ENCODE assay signal across 8 cellular contexts in genomic region chr18:12990977-12991838, GRCh38. TPM values are rescaled to one million over a fixed set of nuclear protein-coding genes. Genes with fewer than 3 reads are reported as not detected.
DNase-seq lines count a peak whose midpoint lies in the region; ATAC-seq and TF ChIP-seq lines count a peak whose summit lies in the region.

TSS of gene CEP192 (plus strand) at chr18:12991362. CDS start at chr18:12999425, 8,063 bp downstream.

- H3K27ac ChIP-seq in PC-3 (ENCODE audit: low read length), result peak within 1 kb of the TSS; percentile 82
- peak within 1 kb of the TSS; percentile 92 for H3K27ac ChIP-seq in epithelial cell of prostate

- peaks cover 36% of the 10 kb centered on the region for H4K20me1 ChIP-seq in PC-3 (ENCODE audit: low read length)

- H3K9ac ChIP-seq in PC-3 (ENCODE audit: low read length), result peak within 1 kb of the TSS; percentile 93

- H3F3A ChIP-seq in PC-3 (ENCODE audit: low read length, unreplicated experiment), result peaks cover 6% of the 10 kb centered on the region

- H3K9me3 ChIP-seq in PC-3 (ENCODE audit: low read length), result no peaks in the 10 kb centered on the region

- peak; percentile 18; the same call in 1 of the 2 replicates for TF ChIP-seq CTCF in PC-3 (conservative IDR thresholded peaks at IDR 0.05; ENCODE audit: low read depth, low read length)

- peak within 1 kb of the TSS; percentile 94 for H3K4me3 ChIP-seq in PC-3 (ENCODE audit: low read length)

- H3K27me3 ChIP-seq in PC-3 (ENCODE audit: low read length), result no peaks in the 10 kb centered on the region

- CTCF ChIA-PET in PC-3 (lab: Charles Lee), result interaction anchor here (0.5 to 0.7 kb wide), 5 partner anchors 7 to 1459 kb away, joined by 3 to 4 read pairs (median 3); no protein-coding TSS in a partner anchor

- peak within 1 kb of the TSS; percentile 87 for H3K4me2 ChIP-seq in PC-3 (ENCODE audit: low read length)

- H3K9me2 ChIP-seq in PC-3 (replicated peaks; ENCODE audit: low read length), result no peaks in the 10 kb centered on the region

- intact Hi-C loops in PC-3 (cut with micrococcal nuclease), result loop anchor here (2.0 to 5.0 kb wide), 2 partner anchors 42 to 736 kb away; partner anchors contain the start of genes FAM210A, RNMT and SEH1L

- peak within 1 kb of the TSS; percentile 82 for H2AFZ ChIP-seq in PC-3 (ENCODE audit: low read length)

- no peak for TF ChIP-seq RAD21 in Ishikawa (IDR thresholded peaks at IDR 0.05; ENCODE audit: low read depth)

- H3K36me3 ChIP-seq in PC-3 (ENCODE audit: low read depth, low read length), result peaks cover 5% of the 10 kb centered on the region; the same call in 1 of the 2 replicates

- DNase-seq in DMS153 treated with DMSO at 0.1 percent for 48 hours (lab: John Stamatoyannopoulos, UW; ENCODE audit: unreplicated experiment) (peak; percentile 84), PC-3 (peak; percentile 98), activated T-cell treated with anti-CD3 and anti-CD28 coated beads for 48 hours (ENCODE audit: low read depth) (peak; percentile 96), epithelial cell of prostate (ENCODE audit: low read depth, low spot score) (peak; percentile 89), mucosa of gallbladder (ENCODE audit: low spot score) (peak; percentile 99)
- DNase-seq in stimulated activated CD8-positive, alpha-beta memory T cell treated with anti-CD3 and anti-CD28 coated beads, Interleukin-4, amount 100 ng/mL, for 4 hours (ENCODE audit: low read depth in 2 of 2, low spot score in 1 of 2), result peak; percentile 90 to 93

- H3K79me2 ChIP-seq in PC-3 (ENCODE audit: low read length), result peaks cover 50% of the 10 kb centered on the region

- no TSS peak for BruUV-seq in PC-3 (replicated peaks; lab: Mats Ljungman, UMichigan)

- peaks cover 22% of the 10 kb centered on the region for H3K4me1 ChIP-seq in PC-3 (ENCODE audit: insufficient read depth, low read length)

- no peak for TF ChIP-seq EP300 in Ishikawa (IDR thresholded peaks at IDR 0.05; ENCODE audit: borderline replicate concordance)

- peak; percentile 85 for ATAC-seq in GM21576 (IDR thresholded peaks at IDR 0.05; ENCODE audit: unreplicated experiment)
- peak; percentile 88 for ATAC-seq in PC-3

- POLR2A ChIA-PET in PC-3 (lab: Charles Lee; ENCODE audit: unreplicated experiment), result interaction anchor here (0.5 to 1.0 kb wide), 12 partner anchors 8 to 1045 kb away, joined by 3 to 16 read pairs (median 4); no protein-coding TSS in a partner anchor

TF ChIP-seq in Ishikawa, 13 proteins besides CTCF, POLR2A, EP300 and RAD21:
- TF ChIP-seq NFIC (IDR thresholded peaks at IDR 0.05), result no peak
- no peak for TF ChIP-seq REST (IDR thresholded peaks at IDR 0.05; ENCODE audit: low read depth)
- peak; percentile 86 for TF ChIP-seq TAF1 (IDR thresholded peaks at IDR 0.05; ENCODE audit: low read depth)
- TF ChIP-seq TEAD4 (IDR thresholded peaks at IDR 0.05), result 0 out of 2 replicates have a peak, but pooled peaks have one; percentile 32
- TF ChIP-seq EGR1 (IDR thresholded peaks at IDR 0.05), result peak; percentile 64
- TF ChIP-seq CEBPB (IDR thresholded peaks at IDR 0.05), result no peak
- TF ChIP-seq FOXM1 (IDR thresholded peaks at IDR 0.05; ENCODE audit: borderline replicate concordance, low read depth), result peak; percentile 97
- TF ChIP-seq MAX (IDR thresholded peaks at IDR 0.05), result peak; percentile 84
- no peak for TF ChIP-seq ZBTB7A (IDR thresholded peaks at IDR 0.05; ENCODE audit: low read depth)
- TF ChIP-seq USF1 (IDR thresholded peaks at IDR 0.05), result peak; percentile 47; the same call in 1 of the 2 replicates
- no peak for TF ChIP-seq CREB1 (IDR thresholded peaks at IDR 0.05; ENCODE audit: low read depth)
- TF ChIP-seq TCF12 (IDR thresholded peaks at IDR 0.05; ENCODE audit: low read depth), result no peak; the same call in 1 of the 2 replicates
- TF ChIP-seq YY1 (IDR thresholded peaks at IDR 0.05; ENCODE audit: low read depth), result peak; percentile 31; the same call in 1 of the 2 replicates

RNA-seq across cellular contexts. Expression of gene CEP192, which starts in this region (rescaled TPM):
- 32.6 and 34.4 TPM in 2 replicates for total RNA-seq in PC-3 (2014; rRNA removed)
- total RNA-seq in mucosa of gallbladder, result 22.6 TPM

Comparison
In these comparisons a context has a peak if more than half of its experiments do, and no peak if none do; other contexts are left out.
1. Peak in every context shown above with its lines: DNase-seq, ATAC-seq, H3K4me3 ChIP-seq and H3K27ac ChIP-seq.